In genomic region chr1:200090252-200091159, GRCh38 we compare ENCODE assay signal across 9 cellular contexts.
A peak's percentile ranks its signal among the peaks of the same experiment; 100 is the strongest.
DNase-seq lines count a peak whose midpoint lies in the region; TF ChIP-seq lines count a peak whose summit lies in the region.
"Had no signal": no experiment of that assay in that cellular context is flagged by ENCODE, and none has a peak within 500 bp of the region (broad histone marks: within the 10 kb centered on the region; RNA-seq: fewer than 3 reads in every experiment).

No MANE protein-coding gene starts in this region.

- peaks cover 50% of the 10 kb centered on the region for H3K27me3 ChIP-seq in BE2C
- H3K27me3 ChIP-seq: transverse colon had no signal

- H3K36me3 ChIP-seq in BE2C = no peaks in the 10 kb centered on the region
- H3K36me3 ChIP-seq: transverse colon had no signal

- peak; percentile 42 for TF ChIP-seq CTCF in BE2C (IDR thresholded peaks at IDR 0.05; ENCODE audit: low read depth, low read length)
- peak; percentile 31 for TF ChIP-seq CTCF in GM13977 (IDR thresholded peaks at IDR 0.05; ENCODE audit: extremely low read depth, insufficient read depth, missing control alignments)

- no peaks in the 10 kb centered on the region for H3K9me3 ChIP-seq in BE2C
- H3K9me3 ChIP-seq: transverse colon had no signal

- H3K4me3 ChIP-seq in BE2C (ENCODE audit: low read depth, low read length) = no peak overlapping the region
- H3K4me3 ChIP-seq: transverse colon had no signal

- H3K4me1 ChIP-seq in BE2C = no peaks in the 10 kb centered on the region
- H3K4me1 ChIP-seq: transverse colon had no signal

- in situ Hi-C loops in GM13977 (cut with MboI; ENCODE audit: low pct_unique_long_range_greater_than_20kb, low sequenced_read_pairs, unreplicated experiment) = no loop called here

- DNase-seq in BE2C (no peak), GM13977 (ENCODE audit: low spot score) (no peak), RPMI8226 (peak; percentile 30), iPS-NIHi7 (ENCODE audit: extremely low spot score) (peak; percentile 67), NCI-H1417 treated with DMSO at 0.1 percent for 48 hours (lab: John Stamatoyannopoulos, UW) (no peak), GM19240 (ENCODE audit: insufficient read length, low spot score) (no peak), NCI-H2196 treated with DMSO at 0.1 percent for 48 hours (lab: John Stamatoyannopoulos, UW; ENCODE audit: unreplicated experiment) (no peak)
- no peak for DNase-seq in activated CD4-positive, CD25-positive, alpha-beta regulatory T cell (lab: John Stamatoyannopoulos, UW)
- DNase-seq: transverse colon had no signal

Comparison
In these comparisons a context has a peak if more than half of its experiments do, and no peak if none do; other contexts are left out.
1. DNase-seq: peak in RPMI8226 (single experiment) and iPS-NIHi7 (single experiment); none in BE2C (single experiment), GM13977 (single experiment), NCI-H1417 treated with DMSO at 0.1 percent for 48 hours (single experiment), GM19240 (single experiment), NCI-H2196 treated with DMSO at 0.1 percent for 48 hours (single experiment) and activated CD4-positive, CD25-positive, alpha-beta regulatory T cell (0 of 4).